ENCODE assay signal across 20 cellular contexts in the genomic region with DNA sequence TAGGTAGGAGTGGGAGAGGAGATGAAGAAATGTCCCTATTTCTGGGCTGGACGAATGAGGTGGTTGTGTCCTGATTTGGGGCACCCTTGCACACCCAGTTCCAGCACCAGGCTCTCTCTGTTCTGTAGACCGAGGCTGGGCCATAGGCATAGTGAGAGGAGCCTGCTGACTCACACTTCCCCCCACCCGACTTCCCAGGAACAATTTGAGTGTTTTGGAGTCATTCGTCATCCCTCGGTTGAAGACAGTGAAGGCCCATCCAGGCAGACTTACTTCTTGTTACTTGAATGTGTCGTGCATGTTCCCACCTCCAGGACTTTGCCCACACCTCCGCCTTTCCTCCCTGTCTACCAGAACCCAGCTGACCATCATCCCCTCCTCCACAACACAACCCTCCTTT.
DNase-seq lines count a peak whose midpoint lies in the region; ATAC-seq and TF ChIP-seq lines count a peak whose summit lies in the region.
"Had no signal": no experiment of that assay in that cellular context is flagged by ENCODE, and none has a peak within 500 bp of the region (broad histone marks: within the 10 kb centered on the region; RNA-seq: fewer than 3 reads in every experiment).

No MANE protein-coding gene starts in this region.

- H3K4me3 ChIP-seq in esophagus squamous epithelium: no peak overlapping the region
- H3K4me3 ChIP-seq: BLaER1 treated with 17β-estradiol and CSF1 and Interleukin-3, amounts not matched to agents 10 nM and 100 nM; breast epithelium; dorsolateral prefrontal cortex; spleen had no signal

- intact Hi-C loops in esophagus squamous epithelium (cut with DNase I): loop anchor here (5.0 to 10.0 kb wide), 2 partner anchors 202 to 374 kb away; partner anchors contain the start of gene LOXHD1

- H3K27ac ChIP-seq in esophagus squamous epithelium: no peak overlapping the region
- H3K27ac ChIP-seq: BLaER1 treated with 17β-estradiol and CSF1 and Interleukin-3, amounts not matched to agents 10 nM and 100 nM; breast epithelium; spleen; VCaP had no signal

- no peak overlapping the region for H3K27ac Mint-ChIP-seq in activated T-helper 17 cell treated with anti-CD3 and anti-CD28 coated beads, Interleukin-2, amount 50 U/mL, for 72 hours
- no peak overlapping the region for H3K27ac Mint-ChIP-seq in T-helper 2 cell treated with Interferon-gamma antibody and Interleukin-4, amounts not matched to agents 5 μg/mL and 100 μg/mL, for 36 hours
- H3K27ac Mint-ChIP-seq: activated naive CD8-positive, alpha-beta T cell treated with anti-CD3 and anti-CD28 coated beads, Interleukin-2, amount 10 ng/mL, durations not matched to agents 7 days and 5 days; mesothelial cell of epicardium; T-cell had no signal

- H3K36me3 Mint-ChIP-seq in activated T-helper 17 cell treated with anti-CD3 and anti-CD28 coated beads, Interleukin-2, amount 50 U/mL, for 72 hours (ENCODE audit: low read depth): no peaks in the 10 kb centered on the region
- H3K36me3 Mint-ChIP-seq in T-helper 2 cell treated with Interferon-gamma antibody and Interleukin-4, amounts not matched to agents 5 μg/mL and 100 μg/mL, for 36 hours (ENCODE audit: low read depth): no peaks in the 10 kb centered on the region
- H3K36me3 Mint-ChIP-seq: activated naive CD8-positive, alpha-beta T cell treated with anti-CD3 and anti-CD28 coated beads, Interleukin-2, amount 10 ng/mL, durations not matched to agents 7 days and 5 days; mesothelial cell of epicardium had no signal

- DNase-seq in NCI-H2227 (lab: John Stamatoyannopoulos, UW; ENCODE audit: unreplicated experiment) (peak; percentile 18), NCI-H2227 treated with DMSO at 0.1 percent for 48 hours (lab: John Stamatoyannopoulos, UW) (no peak), glomerular visceral epithelial cell (ENCODE audit: extremely low spot score) (peak; percentile 45), renal cortical epithelial cell (ENCODE audit: low read depth) (peak; percentile 64), esophagus squamous epithelium (lab: John Stamatoyannopoulos, UW) (no peak)
- no peak for DNase-seq in NK-92 treated with Interleukin-12 subunit alpha and Interleukin-12 subunit beta, amount 100 ng/mL, for 24 hours (lab: John Stamatoyannopoulos, UW)
- DNase-seq in T-helper 2 cell treated with Interferon-gamma antibody and Interleukin-4, amounts not matched to agents 5 μg/mL and 100 μg/mL, for 36 hours (ENCODE audit: low spot score): no peak
- DNase-seq: 8988T; activated CD8-positive, alpha-beta T cell treated with anti-CD3 and anti-CD28 coated beads, Interleukin-2, amount 10 ng/mL, durations not matched to agents 7 days and 5 days; activated naive CD8-positive, alpha-beta T cell treated with anti-CD3 and anti-CD28 coated beads, Interleukin-2, amount 10 ng/mL, durations not matched to agents 7 days and 5 days; kidney; spleen; T-cell had no signal

- peaks cover 5% of the 10 kb centered on the region for H3K4me1 Mint-ChIP-seq in activated T-helper 17 cell treated with anti-CD3 and anti-CD28 coated beads, Interleukin-2, amount 50 U/mL, for 72 hours
- H3K4me1 Mint-ChIP-seq in T-helper 2 cell treated with Interferon-gamma antibody and Interleukin-4, amounts not matched to agents 5 μg/mL and 100 μg/mL, for 36 hours (ENCODE audit: low read depth): peaks cover 2% of the 10 kb centered on the region

- H3K36me3 ChIP-seq in esophagus squamous epithelium: no peaks in the 10 kb centered on the region
- H3K36me3 ChIP-seq: BLaER1 treated with 17β-estradiol and CSF1 and Interleukin-3, amounts not matched to agents 10 nM and 100 nM; breast epithelium; spleen had no signal

- H3K9me3 Mint-ChIP-seq in activated T-helper 17 cell treated with anti-CD3 and anti-CD28 coated beads, Interleukin-2, amount 50 U/mL, for 72 hours: no peaks in the 10 kb centered on the region
- H3K9me3 Mint-ChIP-seq in T-helper 2 cell treated with Interferon-gamma antibody and Interleukin-4, amounts not matched to agents 5 μg/mL and 100 μg/mL, for 36 hours: no peaks in the 10 kb centered on the region
- H3K9me3 Mint-ChIP-seq: activated naive CD8-positive, alpha-beta T cell treated with anti-CD3 and anti-CD28 coated beads, Interleukin-2, amount 10 ng/mL, durations not matched to agents 7 days and 5 days; mesothelial cell of epicardium; neural crest cell; T-cell had no signal

- WGBS in esophagus squamous epithelium, 2 donors: 52 to 62% methylated on average over 7 of the region's 7 CpGs

- H3K4me3 Mint-ChIP-seq in activated T-helper 17 cell treated with anti-CD3 and anti-CD28 coated beads, Interleukin-2, amount 50 U/mL, for 72 hours: no peak overlapping the region
- no peak overlapping the region for H3K4me3 Mint-ChIP-seq in T-helper 2 cell treated with Interferon-gamma antibody and Interleukin-4, amounts not matched to agents 5 μg/mL and 100 μg/mL, for 36 hours
- H3K4me3 Mint-ChIP-seq: activated CD8-positive, alpha-beta T cell treated with anti-CD3 and anti-CD28 coated beads, Interleukin-2, amount 10 ng/mL, durations not matched to agents 7 days and 5 days; activated naive CD8-positive, alpha-beta T cell treated with anti-CD3 and anti-CD28 coated beads, Interleukin-2, amount 10 ng/mL, durations not matched to agents 7 days and 5 days; mesothelial cell of epicardium; neural crest cell; T-cell had no signal

- no peaks in the 10 kb centered on the region for H3K27me3 ChIP-seq in esophagus squamous epithelium
- H3K27me3 ChIP-seq: BLaER1 treated with 17β-estradiol and CSF1 and Interleukin-3, amounts not matched to agents 10 nM and 100 nM; breast epithelium; dorsolateral prefrontal cortex; spleen had no signal

- no peaks in the 10 kb centered on the region for H3K9me3 ChIP-seq in esophagus squamous epithelium
- H3K9me3 ChIP-seq: BLaER1 treated with 17β-estradiol and CSF1 and Interleukin-3, amounts not matched to agents 10 nM and 100 nM; breast epithelium; spleen had no signal

- H3K27me3 Mint-ChIP-seq in activated T-helper 17 cell treated with anti-CD3 and anti-CD28 coated beads, Interleukin-2, amount 50 U/mL, for 72 hours: no peaks in the 10 kb centered on the region
- no peaks in the 10 kb centered on the region for H3K27me3 Mint-ChIP-seq in T-helper 2 cell treated with Interferon-gamma antibody and Interleukin-4, amounts not matched to agents 5 μg/mL and 100 μg/mL, for 36 hours (ENCODE audit: low read depth)
- H3K27me3 Mint-ChIP-seq: activated naive CD8-positive, alpha-beta T cell treated with anti-CD3 and anti-CD28 coated beads, Interleukin-2, amount 10 ng/mL, durations not matched to agents 7 days and 5 days; T-cell had no signal

- TF ChIP-seq POLR2A in esophagus squamous epithelium (IDR thresholded peaks at IDR 0.05): no peak

- peaks cover 0 to 7% (median 0%) of the 10 kb centered on the region in 3 donors for H3K4me1 ChIP-seq in esophagus squamous epithelium
- H3K4me1 ChIP-seq: breast epithelium had no signal

- TF ChIP-seq CTCF in esophagus squamous epithelium (IDR thresholded peaks at IDR 0.05): no peak

- ATAC-seq in activated T-helper 17 cell treated with anti-CD3 and anti-CD28 coated beads, Interleukin-2, amount 50 U/mL, for 72 hours (replicated peaks): peak; percentile 31
- ATAC-seq: activated CD8-positive, alpha-beta T cell treated with anti-CD3 and anti-CD28 coated beads, Interleukin-2, amount 10 ng/mL, durations not matched to agents 7 days and 5 days; T-cell had no signal

Comparison
In these comparisons a context has a peak if more than half of its experiments do, and no peak if none do; other contexts are left out.
1. DNase-seq: peak in NCI-H2227 (single experiment), glomerular visceral epithelial cell (single experiment) and renal cortical epithelial cell (single experiment); none in NCI-H2227 treated with DMSO at 0.1 percent for 48 hours (single experiment), esophagus squamous epithelium (single experiment), NK-92 treated with Interleukin-12 subunit alpha and Interleukin-12 subunit beta, amount 100 ng/mL, for 24 hours (single experiment) and T-helper 2 cell treated with Interferon-gamma antibody and Interleukin-4, amounts not matched to agents 5 μg/mL and 100 μg/mL, for 36 hours (single experiment).